Comparison of ENCODE assay signal across 1 cellular context in the genomic region with DNA sequence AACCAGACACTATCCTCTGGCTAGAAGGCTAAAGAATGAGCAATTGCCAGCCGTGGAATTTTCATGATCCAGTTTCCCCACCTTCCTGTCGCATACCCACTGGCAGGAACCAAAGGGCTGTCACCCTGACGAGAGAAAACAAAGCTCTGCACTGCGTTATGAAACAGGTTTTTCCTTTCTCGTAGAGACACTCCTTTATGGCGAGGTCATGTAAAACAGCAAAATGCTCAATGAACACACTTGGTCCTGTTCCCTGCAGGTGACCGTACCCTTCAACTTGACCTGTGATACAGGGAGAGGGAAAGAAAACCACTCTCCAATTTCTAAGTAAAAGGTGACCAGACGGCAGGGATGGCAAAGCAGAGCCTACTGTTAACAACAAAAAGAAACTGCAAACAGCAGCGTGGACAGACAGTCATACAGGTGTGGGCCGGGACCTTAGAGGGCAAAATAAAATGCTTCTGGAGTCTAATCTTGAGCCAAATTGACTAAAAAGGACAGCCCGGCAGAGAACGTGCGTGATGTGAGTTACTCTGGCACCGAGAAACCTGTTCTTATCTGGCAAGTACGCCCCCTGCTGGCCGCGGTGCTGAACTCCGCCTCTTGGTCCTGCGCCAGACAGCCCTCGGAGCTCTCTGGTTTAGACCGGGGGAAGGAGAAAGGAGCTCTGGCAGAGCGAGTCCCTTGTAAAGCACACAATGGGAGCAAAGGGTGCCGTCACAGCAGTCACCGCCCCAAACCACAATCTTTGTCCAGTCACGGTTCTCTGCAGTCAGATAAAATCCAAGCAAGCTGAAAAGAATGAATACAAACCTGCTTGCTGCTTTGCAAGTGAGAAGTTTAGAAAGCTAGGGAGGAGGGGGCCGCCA.
A peak's percentile ranks its signal among the peaks of the same experiment; 100 is the strongest.
TF ChIP-seq lines count a peak whose summit lies in the region.

No MANE protein-coding gene starts in this region.

TF ChIP-seq in IMR-90, 13 proteins besides CTCF, POLR2A, EP300 and RAD21:
- no peak for TF ChIP-seq CHD1 (IDR thresholded peaks at IDR 0.05; ENCODE audit: low read depth, low read length)
- TF ChIP-seq BHLHE40 (IDR thresholded peaks at IDR 0.05; ENCODE audit: low read depth, low read length) = peak; percentile 56
- no peak for TF ChIP-seq MAFK (IDR thresholded peaks at IDR 0.05; ENCODE audit: low read depth, low read length)
- TF ChIP-seq FOS (IDR thresholded peaks at IDR 0.05; ENCODE audit: low read depth, low read length) = no peak
- peak; percentile 81 for TF ChIP-seq SMC3 (IDR thresholded peaks at IDR 0.05; ENCODE audit: low read depth, low read length)
- no peak for TF ChIP-seq NFE2L2 (IDR thresholded peaks at IDR 0.05; ENCODE audit: low read depth, low read length)
TF ChIP-seq in IMR-90: peak in this region for 2.
